In genomic region chr6:31158863-31159855, GRCh38 we compare ENCODE assay signal across 1 cellular context.
TF ChIP-seq lines count a peak whose summit lies in the region.

No MANE protein-coding gene starts in this region.

TF ChIP-seq in K562, 482 proteins besides CTCF, POLR2A, EP300 and RAD21 (continued from another document and continues in another):
- TF ChIP-seq ZFP30 (CRISPR knock-in tag; IDR thresholded peaks at IDR 0.05; ENCODE audit: borderline replicate concordance) (no peak), ZBTB40 (IDR thresholded peaks at IDR 0.05) (no peak), ZBTB40 (CRISPR knock-in tag; IDR thresholded peaks at IDR 0.05) (no peak), DPF2 (IDR thresholded peaks at IDR 0.05) (peak; percentile 43; the same call in 1 of the 2 replicates), THRAP3 (IDR thresholded peaks at IDR 0.05; ENCODE audit: borderline replicate concordance) (no peak), ZNF41 (CRISPR knock-in tag; conservative IDR thresholded peaks at IDR 0.05) (no peak), ZNF354B (CRISPR knock-in tag; IDR thresholded peaks at IDR 0.05) (no peak), ZNF318 (IDR thresholded peaks at IDR 0.05; ENCODE audit: borderline replicate concordance in 1 of 2, low read depth in 1 of 2) (no peak), RBFOX2 (IDR thresholded peaks at IDR 0.05; ENCODE audit: low read depth, low read length) (peak; percentile 42; the same call in 1 of the 2 replicates), VEZF1 (CRISPR knock-in tag; IDR thresholded peaks at IDR 0.05) (peak; percentile 45; the same call in 1 of the 2 replicates), ARID3B (CRISPR knock-in tag; IDR thresholded peaks at IDR 0.05; ENCODE audit: borderline replicate concordance) (no peak), POLR2G (IDR thresholded peaks at IDR 0.05; ENCODE audit: low read depth, low read length) (0 out of 2 replicates have a peak, but pooled peaks have one; percentile 36), FOXO4 (CRISPR knock-in tag; IDR thresholded peaks at IDR 0.05) (no peak), MIER1 (IDR thresholded peaks at IDR 0.05; ENCODE audit: low read depth) (no peak), KAT7 (CRISPR knock-in tag; IDR thresholded peaks at IDR 0.05; ENCODE audit: borderline replicate concordance) (0 out of 2 replicates have a peak, but pooled peaks have one; percentile 24), ZNF511 (CRISPR knock-in tag; IDR thresholded peaks at IDR 0.05) (no peak), HEY1 (CRISPR knock-in tag; IDR thresholded peaks at IDR 0.05; ENCODE audit: borderline replicate concordance) (no peak), ZBTB2 (IDR thresholded peaks at IDR 0.05) (0 out of 2 replicates have a peak, but pooled peaks have one; percentile 33), HNRNPL (IDR thresholded peaks at IDR 0.05; ENCODE audit: low read depth, low read length) (no peak), POLR3A (IDR thresholded peaks at IDR 0.05; ENCODE audit: borderline replicate concordance, extremely low read depth, insufficient read depth, insufficient read length) (no peak), MYNN (IDR thresholded peaks at IDR 0.05) (peak; percentile 42; the same call in 1 of the 2 replicates), MYNN (CRISPR knock-in tag; IDR thresholded peaks at IDR 0.05) (no peak), CREM (IDR thresholded peaks at IDR 0.05; ENCODE audit: low read depth) (no peak), BRF1 (IDR thresholded peaks at IDR 0.05; ENCODE audit: borderline replicate concordance, extremely low read depth, insufficient read length) (no peak), ZNF217 (CRISPR knock-in tag; IDR thresholded peaks at IDR 0.05) (no peak), ATF6 (CRISPR knock-in tag; IDR thresholded peaks at IDR 0.05) (no peak; the same call in 1 of the 2 replicates)
